Comparison of ENCODE assay signal across 8 cellular contexts in genomic region chr4:73446336-73446938, GRCh38. TPM values are rescaled to one million over a fixed set of nuclear protein-coding genes. Genes with fewer than 3 reads are reported as not detected.
DNase-seq lines count a peak whose midpoint lies in the region; ATAC-seq and TF ChIP-seq lines count a peak whose summit lies in the region.

No MANE protein-coding gene starts in this region.

- H3K9me3 ChIP-seq in RWPE2 (ENCODE audit: severe bottlenecking) (no peaks in the 10 kb centered on the region), esophagus squamous epithelium (no peaks in the 10 kb centered on the region), psoas muscle (no peaks in the 10 kb centered on the region)

- peaks cover 10% of the 10 kb centered on the region for H3K4me1 ChIP-seq in RWPE2 (ENCODE audit: insufficient read depth, poor library complexity, severe bottlenecking)
- peaks cover 0 to 16% (median 0%) of the 10 kb centered on the region in 3 donors for H3K4me1 ChIP-seq in esophagus squamous epithelium
- no peaks in the 10 kb centered on the region for H3K4me1 ChIP-seq in psoas muscle

- H3K27me3 ChIP-seq in H7 (ENCODE audit: control insufficient read depth, insufficient read depth, low read length) = no peaks in the 10 kb centered on the region
- H3K27me3 ChIP-seq in RWPE2 (ENCODE audit: insufficient read depth, poor library complexity, severe bottlenecking) = peaks cover 4% of the 10 kb centered on the region
- H3K27me3 ChIP-seq in esophagus squamous epithelium = no peaks in the 10 kb centered on the region
- peaks cover 0 to 2% (median 0%) of the 10 kb centered on the region in 3 donors for H3K27me3 ChIP-seq in psoas muscle (ENCODE audit: insufficient read depth in 3 of 3, low read length in 2 of 3)

- peak; percentile 66 for DNase-seq in ACHN
- DNase-seq in GM10266 (ENCODE audit: extremely low spot score) = peak; percentile 44
- peak; percentile 21 for DNase-seq in H7
- peak; percentile 80 to 89 for DNase-seq in Kasumi-1 (lab: John Stamatoyannopoulos, UW)
- DNase-seq in RWPE2 (ENCODE audit: low spot score) = no peak
- no peak for DNase-seq in esophagus squamous epithelium (lab: John Stamatoyannopoulos, UW)
- no peak for DNase-seq in psoas muscle
- no peak for DNase-seq in posterior vena cava (ENCODE audit: low spot score)

- ATAC-seq in RWPE2 (ENCODE audit: low read depth) = peak; percentile 80
- ATAC-seq in psoas muscle = peak in 2 of 4 donors; percentile 59 to 67

- in situ Hi-C loops in ACHN (cut with HindIII; ENCODE audit: low pct_ligation_motif_present, low pct_unique_long_range_greater_than_20kb, low sequenced_read_pairs) = no loop called here

- no peak overlapping the region for H3K4me3 ChIP-seq in H7 (ENCODE audit: insufficient read depth, low read depth, low read length)
- H3K4me3 ChIP-seq in RWPE2 (ENCODE audit: severe bottlenecking) = no peak overlapping the region
- H3K4me3 ChIP-seq in esophagus squamous epithelium = no peak overlapping the region
- no peak overlapping the region for H3K4me3 ChIP-seq in psoas muscle

- H3K27ac ChIP-seq in RWPE2 (ENCODE audit: poor library complexity, severe bottlenecking) (no peak overlapping the region), esophagus squamous epithelium (no peak overlapping the region), psoas muscle (no peak overlapping the region)

- no peak for TF ChIP-seq POLR2A in esophagus squamous epithelium (IDR thresholded peaks at IDR 0.05)

- intact Hi-C loops in esophagus squamous epithelium (cut with DNase I) (no loop called here), psoas muscle (cut with DNase I) (no loop called here), posterior vena cava (cut with DNase I) (no loop called here)

- H3K36me3 ChIP-seq in H7 (replicated peaks; ENCODE audit: control insufficient read depth, insufficient read depth, low read length) = no peaks in the 10 kb centered on the region
- H3K36me3 ChIP-seq in RWPE2 (ENCODE audit: low read depth) = no peaks in the 10 kb centered on the region
- no peaks in the 10 kb centered on the region for H3K36me3 ChIP-seq in esophagus squamous epithelium
- no peaks in the 10 kb centered on the region for H3K36me3 ChIP-seq in psoas muscle (ENCODE audit: insufficient read depth in 1 of 2, low read depth in 1 of 2)

- TF ChIP-seq CTCF in GM10266 (IDR thresholded peaks at IDR 0.05; ENCODE audit: control insufficient read depth, insufficient read depth, low read depth, missing control alignments) (peak; percentile 83), RWPE2 (IDR thresholded peaks at IDR 0.05; ENCODE audit: poor library complexity, severe bottlenecking) (peak; percentile 87), esophagus squamous epithelium (IDR thresholded peaks at IDR 0.05) (peak; percentile 29 to 78 (median 54)), psoas muscle (IDR thresholded peaks at IDR 0.05) (peak; percentile 55)

- WGBS in esophagus squamous epithelium, 2 donors = 12 to 15% methylated on average over 4 of the region's 4 CpGs
- WGBS in psoas muscle, 3 donors = 16 to 22% (median 18%) methylated on average over 4 of the region's 4 CpGs

RNA-seq across cellular contexts. Expression of gene AFP, which starts 10.4 kb away (rescaled TPM):
- total RNA-seq in H7 (2014; rRNA removed; shearing (Covaris generic)) = 4.2 and 5.4 TPM in 2 replicates
- total RNA-seq in esophagus squamous epithelium = not detected
- total RNA-seq in psoas muscle = not detected
- polyA plus RNA-seq in psoas muscle = not detected
- not detected for total RNA-seq in posterior vena cava

RNA-seq across cellular contexts. Expression of gene AFM, which starts 35.1 kb away (rescaled TPM):
- total RNA-seq in H7 (2014; rRNA removed; shearing (Covaris generic)) = not detected in 2 replicates
- total RNA-seq in esophagus squamous epithelium = not detected
- not detected for total RNA-seq in psoas muscle
- polyA plus RNA-seq in psoas muscle = not detected
- not detected for total RNA-seq in posterior vena cava

RNA-seq across cellular contexts. Expression of gene ALB, which starts 42.4 kb away (rescaled TPM):
- total RNA-seq in H7 (2014; rRNA removed; shearing (Covaris generic)) = 0.03 TPM in 1 of 2 replicates, not detected in the other
- under 1 TPM in 1 of 4 donors, not detected in 3; 0.62 TPM for total RNA-seq in esophagus squamous epithelium
- 1 to 10 TPM in 2 of 4 donors, not detected in 2; 5.4 to 5.9 TPM for total RNA-seq in psoas muscle
- polyA plus RNA-seq in psoas muscle = not detected
- 1 to 10 TPM in 1 of 2 donors, under 1 TPM in 1; 0.43 to 7.2 TPM for total RNA-seq in posterior vena cava

Comparison
In these comparisons a context has a peak if more than half of its experiments do, and no peak if none do; other contexts are left out.
1. DNase-seq: peak in ACHN (single experiment), GM10266 (single experiment), H7 (single experiment) and Kasumi-1 (2 of 2); none in RWPE2 (single experiment), esophagus squamous epithelium (single experiment), psoas muscle (0 of 2) and posterior vena cava (single experiment).
2. Peak in every context shown above with its lines, with median percentiles within 50 percentile points of each other: CTCF ChIP-seq.